In the genomic region with DNA sequence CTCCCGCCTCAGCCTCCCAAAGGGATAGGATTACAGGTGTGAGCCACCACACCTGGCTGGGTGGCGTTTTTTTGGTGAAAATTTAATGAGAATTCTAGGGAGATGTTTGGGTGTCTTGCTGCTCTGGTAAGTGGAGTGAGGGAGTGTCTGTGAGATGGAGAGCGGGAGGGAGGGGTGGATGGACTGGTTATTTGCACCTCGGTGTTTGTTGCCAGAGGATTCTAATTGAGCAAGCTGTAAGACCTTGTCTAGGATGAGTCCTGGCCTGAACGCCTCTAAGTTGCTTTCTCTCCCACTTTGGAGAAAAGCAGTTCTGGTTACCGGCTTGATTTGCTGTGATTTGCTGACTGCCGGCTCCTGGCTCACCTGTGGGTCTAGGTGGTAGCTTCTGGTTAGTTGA, we compare ENCODE assay signal across 24 cellular contexts. TPM values are rescaled to one million over a fixed set of nuclear protein-coding genes. Genes with fewer than 3 reads are reported as not detected.
A peak's percentile ranks its signal among the peaks of the same experiment; 100 is the strongest.
DNase-seq lines count a peak whose midpoint lies in the region; ATAC-seq and TF ChIP-seq lines count a peak whose summit lies in the region.
"Had no signal": no experiment of that assay in that cellular context is flagged by ENCODE, and none has a peak within 500 bp of the region (broad histone marks: within the 10 kb centered on the region; RNA-seq: fewer than 3 reads in every experiment).

No MANE protein-coding gene starts in this region.

- H3K9me3 ChIP-seq in right atrium auricular region, result no peaks in the 10 kb centered on the region
- H3K9me3 ChIP-seq in neural progenitor cell (ENCODE audit: low read depth), result no peaks in the 10 kb centered on the region
- no peaks in the 10 kb centered on the region for H3K9me3 ChIP-seq in HAP-1

- no peaks in the 10 kb centered on the region for H3K79me2 ChIP-seq in neural progenitor cell (ENCODE audit: low read depth)

- H3K27me3 Mint-ChIP-seq in endothelial cell (ENCODE audit: unreplicated experiment) (no peaks in the 10 kb centered on the region), neural progenitor cell (ENCODE audit: insufficient read depth, low read depth) (peaks cover 4% of the 10 kb centered on the region)
- H3K27me3 Mint-ChIP-seq: activated CD4-positive, alpha-beta T cell treated with anti-CD3 and anti-CD28 coated beads for 36 hours; stimulated activated naive CD8-positive, alpha-beta T cell treated with anti-CD3 and anti-CD28 coated beads, Interleukin-15, amount 100 ng/mL, for 72 hours had no signal

- H2AFZ ChIP-seq in neural progenitor cell (replicated peaks), result no peak overlapping the region

- in situ Hi-C loops in HAP-1 (cut with MboI; ENCODE audit: low sequenced_read_pairs), result no loop called here

- H3K36me3 Mint-ChIP-seq in endothelial cell (ENCODE audit: low read depth, unreplicated experiment), result no peaks in the 10 kb centered on the region
- H3K36me3 Mint-ChIP-seq in neural progenitor cell, result no peaks in the 10 kb centered on the region

- H3F3A ChIP-seq in neural progenitor cell (ENCODE audit: low read depth), result no peaks in the 10 kb centered on the region

- H3K4me1 Mint-ChIP-seq in endothelial cell (ENCODE audit: unreplicated experiment) (no peaks in the 10 kb centered on the region), neural progenitor cell (peaks cover 14% of the 10 kb centered on the region)

- H3K27ac ChIP-seq in right atrium auricular region (peak overlapping the region; percentile 60 to 73), neural progenitor cell (no peak overlapping the region)
- H3K27ac ChIP-seq: brain microvascular endothelial cell, foreskin keratinocyte had no signal

- H3K9me3 Mint-ChIP-seq in endothelial cell (ENCODE audit: unreplicated experiment) (no peaks in the 10 kb centered on the region), neural progenitor cell (no peaks in the 10 kb centered on the region)
- H3K9me3 Mint-ChIP-seq: stimulated activated naive CD8-positive, alpha-beta T cell treated with anti-CD3 and anti-CD28 coated beads, Interleukin-15, amount 100 ng/mL, for 72 hours had no signal

- ATAC-seq in left ventricle myocardium superior, result no peak
- ATAC-seq in HG02840 (IDR thresholded peaks at IDR 0.05; ENCODE audit: low FRiP score, unreplicated experiment), result no peak
- ATAC-seq: activated CD4-positive, alpha-beta T cell treated with anti-CD3 and anti-CD28 coated beads for 36 hours; foreskin keratinocyte; left cardiac atrium; stimulated activated naive CD8-positive, alpha-beta T cell treated with anti-CD3 and anti-CD28 coated beads, Interleukin-15, amount 100 ng/mL, for 72 hours had no signal

- intact Hi-C loops in left ventricle myocardium superior (cut with micrococcal nuclease), result no loop called here

- H3K4me2 ChIP-seq in neural progenitor cell, result no peak overlapping the region

- H3K4me3 Mint-ChIP-seq in endothelial cell (ENCODE audit: unreplicated experiment), result peak overlapping the region; percentile 32
- no peak overlapping the region for H3K4me3 Mint-ChIP-seq in neural progenitor cell
- H3K4me3 Mint-ChIP-seq: activated CD4-positive, alpha-beta T cell treated with anti-CD3 and anti-CD28 coated beads for 36 hours; stimulated activated naive CD8-positive, alpha-beta T cell treated with anti-CD3 and anti-CD28 coated beads, Interleukin-15, amount 100 ng/mL, for 72 hours had no signal

- H3K4me3 ChIP-seq in right atrium auricular region (no peak overlapping the region), neural progenitor cell (no peak overlapping the region), HAP-1 (no peak overlapping the region)

- TF ChIP-seq CTCF in right atrium auricular region (IDR thresholded peaks at IDR 0.05) (no peak), endothelial cell (IDR thresholded peaks at IDR 0.05; ENCODE audit: unreplicated experiment) (no peak), neural progenitor cell (IDR thresholded peaks at IDR 0.05) (no peak)

- H3K36me3 ChIP-seq in right atrium auricular region (no peaks in the 10 kb centered on the region), neural progenitor cell (no peaks in the 10 kb centered on the region), HAP-1 (replicated peaks) (no peaks in the 10 kb centered on the region)
- H3K36me3 ChIP-seq: brain microvascular endothelial cell had no signal

- DNase-seq in right atrium auricular region (ENCODE audit: low spot score), result no peak
- DNase-seq in left ventricle myocardium superior, result no peak
- DNase-seq in endothelial cell (ENCODE audit: low spot score), result no peak
- no peak for DNase-seq in neural progenitor cell (ENCODE audit: low spot score)
- no peak for DNase-seq in HAP-1 (ENCODE audit: low spot score in 2 of 2)
- DNase-seq in DMS79 (lab: John Stamatoyannopoulos, UW), result no peak
- DNase-seq in HCEC 1CT, result no peak
- DNase-seq: ACHN; activated CD4-positive, alpha-beta T cell treated with anti-CD3 and anti-CD28 coated beads for 36 hours; activated CD8-positive, alpha-beta memory T cell treated with anti-CD3 and anti-CD28 coated beads for 24 hours; activated T-cell treated with anti-CD3 and anti-CD28 coated beads, Interleukin-2, amount 50 U/mL, for 1 hour; brain microvascular endothelial cell; DMS79 treated with DMSO at 0.1 percent for 48 hours; foreskin keratinocyte; left cardiac atrium; mesendoderm; MM.1S; NCI-H1417 treated with DMSO at 0.1 percent for 48 hours; NCI-H2107; NCI-H446; NCI-H774; stimulated activated naive CD8-positive, alpha-beta T cell treated with anti-CD3 and anti-CD28 coated beads, Interleukin-15, amount 100 ng/mL, for 72 hours; trophoblast cell had no signal

- H4K20me1 ChIP-seq in neural progenitor cell (ENCODE audit: low read depth), result peaks cover 3% of the 10 kb centered on the region

- peaks cover 0 to 73% of the 10 kb centered on the region in 2 donors for H3K4me1 ChIP-seq in right atrium auricular region
- H3K4me1 ChIP-seq in neural progenitor cell, result no peaks in the 10 kb centered on the region
- no peaks in the 10 kb centered on the region for H3K4me1 ChIP-seq in HAP-1
- H3K4me1 ChIP-seq: foreskin keratinocyte had no signal

- H3K27me3 ChIP-seq in right atrium auricular region (no peaks in the 10 kb centered on the region), neural progenitor cell (no peaks in the 10 kb centered on the region), HAP-1 (ENCODE audit: low read depth) (no peaks in the 10 kb centered on the region)
- H3K27me3 ChIP-seq: brain microvascular endothelial cell had no signal

- H3K27ac Mint-ChIP-seq in endothelial cell (ENCODE audit: unreplicated experiment) (no peak overlapping the region), neural progenitor cell (peak overlapping the region; percentile 60)
- H3K27ac Mint-ChIP-seq: activated CD4-positive, alpha-beta T cell treated with anti-CD3 and anti-CD28 coated beads for 36 hours had no signal

- H3K9ac ChIP-seq in neural progenitor cell, result no peak overlapping the region

RNA-seq across cellular contexts. Expression of gene GRAMD4, which starts 22.0 kb away (rescaled TPM):
- total RNA-seq in right atrium auricular region (10 to 100 TPM; 29.1 to 31.6 TPM), left ventricle myocardium superior (94.0 TPM), endothelial cell (ENCODE audit: unreplicated experiment) (42.7 TPM), neural progenitor cell (ENCODE audit: low replicate concordance) (30.2 and 32.2 TPM in 2 replicates)
